1 cellular context compared by ENCODE assay signal in the genomic region with DNA sequence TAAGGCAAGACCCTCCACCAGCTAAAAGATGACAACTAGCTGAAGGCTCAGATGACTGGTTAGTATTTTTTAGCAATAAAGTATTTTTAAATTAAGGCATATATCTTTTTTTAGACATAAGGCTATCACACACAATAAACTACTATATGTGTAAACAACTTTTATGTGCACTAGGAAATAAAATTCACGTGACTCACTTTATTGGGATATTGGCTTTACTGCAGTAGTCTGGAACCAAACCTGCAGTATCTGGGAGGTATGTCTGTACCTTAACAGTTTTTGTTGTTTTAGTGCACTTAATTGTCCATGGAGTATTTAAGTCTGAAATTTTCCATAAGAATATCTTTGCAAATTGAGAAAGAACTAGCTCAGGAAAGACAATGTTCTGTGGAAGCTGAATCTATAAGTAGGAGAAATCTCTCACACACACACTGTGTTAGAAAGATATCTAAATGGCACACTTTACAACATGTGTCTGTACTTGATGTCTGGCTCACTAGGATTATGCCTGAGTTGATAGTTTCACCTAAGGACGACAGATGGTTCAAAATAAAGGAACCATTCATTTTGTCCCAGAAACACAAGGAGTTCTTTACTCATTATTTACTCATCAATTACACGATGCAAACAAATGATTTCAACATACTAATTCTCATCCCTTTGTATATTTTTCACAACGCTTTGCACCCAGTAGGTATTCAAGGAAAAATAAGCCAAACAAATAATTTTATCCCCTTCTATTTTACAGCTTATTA.
TF ChIP-seq lines count a peak whose summit lies in the region.

No MANE protein-coding gene starts in this region.

TF ChIP-seq in WTC11, 78 proteins besides CTCF, POLR2A, EP300 and RAD21 (continued from another document):
- TF ChIP-seq, protein P1, sequence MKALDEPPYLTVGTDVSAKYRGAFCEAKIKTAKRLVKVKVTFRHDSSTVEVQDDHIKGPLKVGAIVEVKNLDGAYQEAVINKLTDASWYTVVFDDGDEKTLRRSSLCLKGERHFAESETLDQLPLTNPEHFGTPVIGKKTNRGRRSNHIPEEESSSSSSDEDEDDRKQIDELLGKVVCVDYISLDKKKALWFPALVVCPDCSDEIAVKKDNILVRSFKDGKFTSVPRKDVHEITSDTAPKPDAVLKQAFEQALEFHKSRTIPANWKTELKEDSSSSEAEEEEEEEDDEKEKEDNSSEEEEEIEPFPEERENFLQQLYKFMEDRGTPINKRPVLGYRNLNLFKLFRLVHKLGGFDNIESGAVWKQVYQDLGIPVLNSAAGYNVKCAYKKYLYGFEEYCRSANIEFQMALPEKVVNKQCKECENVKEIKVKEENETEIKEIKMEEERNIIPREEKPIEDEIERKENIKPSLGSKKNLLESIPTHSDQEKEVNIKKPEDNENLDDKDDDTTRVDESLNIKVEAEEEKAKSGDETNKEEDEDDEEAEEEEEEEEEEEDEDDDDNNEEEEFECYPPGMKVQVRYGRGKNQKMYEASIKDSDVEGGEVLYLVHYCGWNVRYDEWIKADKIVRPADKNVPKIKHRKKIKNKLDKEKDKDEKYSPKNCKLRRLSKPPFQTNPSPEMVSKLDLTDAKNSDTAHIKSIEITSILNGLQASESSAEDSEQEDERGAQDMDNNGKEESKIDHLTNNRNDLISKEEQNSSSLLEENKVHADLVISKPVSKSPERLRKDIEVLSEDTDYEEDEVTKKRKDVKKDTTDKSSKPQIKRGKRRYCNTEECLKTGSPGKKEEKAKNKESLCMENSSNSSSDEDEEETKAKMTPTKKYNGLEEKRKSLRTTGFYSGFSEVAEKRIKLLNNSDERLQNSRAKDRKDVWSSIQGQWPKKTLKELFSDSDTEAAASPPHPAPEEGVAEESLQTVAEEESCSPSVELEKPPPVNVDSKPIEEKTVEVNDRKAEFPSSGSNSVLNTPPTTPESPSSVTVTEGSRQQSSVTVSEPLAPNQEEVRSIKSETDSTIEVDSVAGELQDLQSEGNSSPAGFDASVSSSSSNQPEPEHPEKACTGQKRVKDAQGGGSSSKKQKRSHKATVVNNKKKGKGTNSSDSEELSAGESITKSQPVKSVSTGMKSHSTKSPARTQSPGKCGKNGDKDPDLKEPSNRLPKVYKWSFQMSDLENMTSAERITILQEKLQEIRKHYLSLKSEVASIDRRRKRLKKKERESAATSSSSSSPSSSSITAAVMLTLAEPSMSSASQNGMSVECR (CRISPR knock-in tag; IDR thresholded peaks at IDR 0.05; ENCODE audit: borderline replicate concordance) = no peak
- no peak for TF ChIP-seq TCF7 (CRISPR knock-in tag; IDR thresholded peaks at IDR 0.05; ENCODE audit: low read depth)
- TF ChIP-seq, protein P2, sequence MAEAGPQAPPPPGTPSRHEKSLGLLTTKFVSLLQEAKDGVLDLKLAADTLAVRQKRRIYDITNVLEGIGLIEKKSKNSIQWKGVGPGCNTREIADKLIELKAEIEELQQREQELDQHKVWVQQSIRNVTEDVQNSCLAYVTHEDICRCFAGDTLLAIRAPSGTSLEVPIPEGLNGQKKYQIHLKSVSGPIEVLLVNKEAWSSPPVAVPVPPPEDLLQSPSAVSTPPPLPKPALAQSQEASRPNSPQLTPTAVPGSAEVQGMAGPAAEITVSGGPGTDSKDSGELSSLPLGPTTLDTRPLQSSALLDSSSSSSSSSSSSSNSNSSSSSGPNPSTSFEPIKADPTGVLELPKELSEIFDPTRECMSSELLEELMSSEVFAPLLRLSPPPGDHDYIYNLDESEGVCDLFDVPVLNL (CRISPR knock-in tag; IDR thresholded peaks at IDR 0.05; ENCODE audit: borderline replicate concordance, low read depth) = no peak
- TF ChIP-seq, protein P3, sequence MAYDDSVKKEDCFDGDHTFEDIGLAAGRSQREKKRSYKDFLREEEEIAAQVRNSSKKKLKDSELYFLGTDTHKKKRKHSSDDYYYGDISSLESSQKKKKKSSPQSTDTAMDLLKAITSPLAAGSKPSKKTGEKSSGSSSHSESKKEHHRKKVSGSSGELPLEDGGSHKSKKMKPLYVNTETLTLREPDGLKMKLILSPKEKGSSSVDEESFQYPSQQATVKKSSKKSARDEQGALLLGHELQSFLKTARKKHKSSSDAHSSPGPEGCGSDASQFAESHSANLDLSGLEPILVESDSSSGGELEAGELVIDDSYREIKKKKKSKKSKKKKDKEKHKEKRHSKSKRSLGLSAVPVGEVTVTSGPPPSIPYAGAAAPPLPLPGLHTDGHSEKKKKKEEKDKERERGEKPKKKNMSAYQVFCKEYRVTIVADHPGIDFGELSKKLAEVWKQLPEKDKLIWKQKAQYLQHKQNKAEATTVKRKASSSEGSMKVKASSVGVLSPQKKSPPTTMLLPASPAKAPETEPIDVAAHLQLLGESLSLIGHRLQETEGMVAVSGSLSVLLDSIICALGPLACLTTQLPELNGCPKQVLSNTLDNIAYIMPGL (CRISPR knock-in tag; IDR thresholded peaks at IDR 0.05) = no peak
